Comparison of ENCODE assay signal across 14 cellular contexts in genomic region chr3:4270726-4271125, GRCh38. TPM values are rescaled to one million over a fixed set of nuclear protein-coding genes. Genes with fewer than 3 reads are reported as not detected.
DNase-seq lines count a peak whose midpoint lies in the region; ATAC-seq, FAIRE-seq and TF ChIP-seq lines count a peak whose summit lies in the region.
"Had no signal": no experiment of that assay in that cellular context is flagged by ENCODE, and none has a peak within 500 bp of the region (broad histone marks: within the 10 kb centered on the region; RNA-seq: fewer than 3 reads in every experiment).

No MANE protein-coding gene starts in this region.

- TF ChIP-seq CTCF in D721Med (IDR thresholded peaks at IDR 0.05; ENCODE audit: insufficient read depth, missing control alignments) (no peak), sigmoid colon (IDR thresholded peaks at IDR 0.05) (no peak), H9 (conservative IDR thresholded peaks at IDR 0.05) (no peak)

- no peaks in the 10 kb centered on the region for H3K4me1 ChIP-seq in sigmoid colon
- H3K4me1 ChIP-seq in H9 (ENCODE audit: insufficient read depth, low read length), result no peaks in the 10 kb centered on the region
- H3K4me1 ChIP-seq: thyroid gland had no signal

- H3K4me1 Mint-ChIP-seq in memory B cell, result peaks cover 6% of the 10 kb centered on the region
- H3K4me1 Mint-ChIP-seq in H9, result peaks cover 0 to 5% of the 10 kb centered on the region in 2 experiments; a peak in 2 of 4 replicates

- peaks cover 2% of the 10 kb centered on the region for H3K36me3 Mint-ChIP-seq in memory B cell
- H3K36me3 Mint-ChIP-seq in H9 (ENCODE audit: insufficient read depth in 1 of 3, low read depth in 3 of 3), result no peaks in the 10 kb centered on the region

- H4K5ac ChIP-seq in H9 (ENCODE audit: insufficient read length, low read depth, low read length), result no peak overlapping the region

- no peak overlapping the region for H2BK5ac ChIP-seq in H9 (ENCODE audit: insufficient read length, low read length)

- H3K79me2 ChIP-seq in H9 (ENCODE audit: insufficient read depth, low read length), result no peaks in the 10 kb centered on the region

- no peaks in the 10 kb centered on the region for H3K36me3 ChIP-seq in sigmoid colon
- H3K36me3 ChIP-seq: thyroid gland had no signal

- no peak overlapping the region for H2BK15ac ChIP-seq in H9 (ENCODE audit: low read depth, low read length)

- no peak overlapping the region for H3K27ac ChIP-seq in sigmoid colon
- no peak overlapping the region for H3K27ac ChIP-seq in H9 (ENCODE audit: insufficient read length, low read depth, low read length)
- H3K27ac ChIP-seq: SK-N-MC, thyroid gland had no signal

- 41 to 43% methylated on average over 4 of the region's 4 CpGs for WGBS in sigmoid colon, 2 donors
- no CpG with 5 or more reads among the region's 4 CpGs for WGBS in H9 (ENCODE audit: extremely low coverage, insufficient read length, low lambda C conversion rate)

- H3K27me3 Mint-ChIP-seq in memory B cell, result no peaks in the 10 kb centered on the region
- H3K27me3 Mint-ChIP-seq in H9 (ENCODE audit: low read depth), result peaks cover 6% of the 10 kb centered on the region; the same call in 1 of the 2 replicates

- no peak overlapping the region for H3K18ac ChIP-seq in H9 (ENCODE audit: insufficient read length, low read depth, low read length)

- no peak for FAIRE-seq in D721Med (lab: Jason Lieb, UNC)
- FAIRE-seq: bronchial epithelial cell had no signal

- H3K27ac Mint-ChIP-seq in memory B cell (peak overlapping the region; percentile 0), H9 (no peak overlapping the region)

- H4K91ac ChIP-seq in H9 (ENCODE audit: insufficient read length, low read depth, low read length), result no peak overlapping the region

- H3K9me3 ChIP-seq in sigmoid colon, result no peaks in the 10 kb centered on the region
- no peaks in the 10 kb centered on the region for H3K9me3 ChIP-seq in H9 (ENCODE audit: control insufficient read depth, low read depth, low read length)
- H3K9me3 ChIP-seq: thyroid gland had no signal

- no peak overlapping the region for H3K23ac ChIP-seq in H9 (ENCODE audit: insufficient read length, low read depth, low read length)

- H3K4me3 Mint-ChIP-seq in memory B cell, result peak overlapping the region; percentile 27
- no peak overlapping the region for H3K4me3 Mint-ChIP-seq in H9

- H4K20me1 ChIP-seq in H9 (ENCODE audit: control insufficient read depth, insufficient read depth, insufficient read length), result no peaks in the 10 kb centered on the region

- no peak overlapping the region for H2BK20ac ChIP-seq in H9 (ENCODE audit: low read depth, low read length, poor library complexity, severe bottlenecking)

- no peak for TF ChIP-seq EP300 in sigmoid colon (IDR thresholded peaks at IDR 0.05)

- H2BK12ac ChIP-seq in H9 (ENCODE audit: insufficient read length, low read depth, low read length), result no peak overlapping the region

- no peak overlapping the region for H2AFZ ChIP-seq in H9 (ENCODE audit: low read length)

- ATAC-seq in GM18861 (IDR thresholded peaks at IDR 0.05; ENCODE audit: unreplicated experiment), result peak; percentile 82
- peak; percentile 88 for ATAC-seq in GM21717 (IDR thresholded peaks at IDR 0.05; ENCODE audit: unreplicated experiment)
- ATAC-seq in HG03442 (IDR thresholded peaks at IDR 0.05; ENCODE audit: unreplicated experiment), result peak; percentile 88
- peak; percentile 66 for ATAC-seq in memory B cell (ENCODE audit: low read depth)

- H3K4me2 ChIP-seq in H9 (ENCODE audit: insufficient read depth, insufficient read length, low read length), result no peak overlapping the region

- H2BK120ac ChIP-seq in H9 (ENCODE audit: low read depth, low read length, poor library complexity, severe bottlenecking), result no peak overlapping the region

- no peak overlapping the region for H3T11ph ChIP-seq in H9 (ENCODE audit: low read length)

- H3K9me3 Mint-ChIP-seq in memory B cell (no peaks in the 10 kb centered on the region), H9 (peaks cover 0 to 4% of the 10 kb centered on the region in 2 experiments; a peak in 1 of 5 replicates)

- no peaks in the 10 kb centered on the region for H3K23me2 ChIP-seq in H9 (ENCODE audit: insufficient read length, low read depth, low read length, poor library complexity, severe bottlenecking)

- intact Hi-C loops in sigmoid colon (cut with DNase I), result loop anchor here (5.0 kb wide), 1 partner anchor 1068 kb away; no protein-coding TSS in a partner anchor

- H3K79me1 ChIP-seq in H9 (ENCODE audit: insufficient read depth, low read depth, low read length, poor library complexity, severe bottlenecking), result no peaks in the 10 kb centered on the region

- H3K4ac ChIP-seq in H9 (ENCODE audit: low read depth, low read length), result no peak overlapping the region

- TF ChIP-seq POLR2A in sigmoid colon (IDR thresholded peaks at IDR 0.05), result no peak

- H3K4me3 ChIP-seq in sigmoid colon, result no peak overlapping the region
- H3K4me3 ChIP-seq: SK-N-MC, thyroid gland had no signal

- H4K8ac ChIP-seq in H9 (replicated peaks; ENCODE audit: insufficient read length, low read depth, low read length), result no peak overlapping the region

- no peaks in the 10 kb centered on the region for H3K27me3 ChIP-seq in sigmoid colon
- no peaks in the 10 kb centered on the region; the same call in 1 of the 2 replicates for H3K27me3 ChIP-seq in H9 (ENCODE audit: insufficient read depth, low read length)
- H3K27me3 ChIP-seq: thyroid gland had no signal

- H3K9ac ChIP-seq in H9 (ENCODE audit: extremely low read depth, insufficient read length, low read length), result no peak overlapping the region

- H2AK5ac ChIP-seq in H9 (ENCODE audit: insufficient read length, low read length), result no peak overlapping the region

- H3K14ac ChIP-seq in H9 (ENCODE audit: insufficient read depth, low read length), result no peak overlapping the region

- DNase-seq in memory B cell (ENCODE audit: low spot score in 2 of 2) (no peak), D721Med (ENCODE audit: insufficient read length, low spot score) (no peak), sigmoid colon (no peak), NCI-H2081 (lab: John Stamatoyannopoulos, UW) (no peak), H9 (no peak)
- DNase-seq: midbrain; NCI-H2029 treated with DMSO at 0.1 percent for 48 hours; stimulated activated CD4-positive, alpha-beta T cell treated with anti-CD3 and anti-CD28 coated beads, Interleukin-1b, Interleukin-23, amount 100 ng/mL, for 48 hours; thyroid gland had no signal

- H3K56ac ChIP-seq in H9 (ENCODE audit: insufficient read length, low read depth, low read length), result no peak overlapping the region

RNA-seq across cellular contexts. Expression of gene SETMAR, which starts 32.4 kb away (rescaled TPM):
- total RNA-seq in sigmoid colon (10 to 100 TPM; 15.3 to 36.4 (median 28.6) TPM), H9 (2021) (28.6 and 29.1 TPM in 2 replicates)
- polyA plus RNA-seq in sigmoid colon, result 10 to 100 TPM in 2 of 3 donors, 1 to 10 TPM in 1; 8.8 to 12.6 (median 10.6) TPM
